Comparison of ENCODE assay signal across 8 cellular contexts in the genomic region with DNA sequence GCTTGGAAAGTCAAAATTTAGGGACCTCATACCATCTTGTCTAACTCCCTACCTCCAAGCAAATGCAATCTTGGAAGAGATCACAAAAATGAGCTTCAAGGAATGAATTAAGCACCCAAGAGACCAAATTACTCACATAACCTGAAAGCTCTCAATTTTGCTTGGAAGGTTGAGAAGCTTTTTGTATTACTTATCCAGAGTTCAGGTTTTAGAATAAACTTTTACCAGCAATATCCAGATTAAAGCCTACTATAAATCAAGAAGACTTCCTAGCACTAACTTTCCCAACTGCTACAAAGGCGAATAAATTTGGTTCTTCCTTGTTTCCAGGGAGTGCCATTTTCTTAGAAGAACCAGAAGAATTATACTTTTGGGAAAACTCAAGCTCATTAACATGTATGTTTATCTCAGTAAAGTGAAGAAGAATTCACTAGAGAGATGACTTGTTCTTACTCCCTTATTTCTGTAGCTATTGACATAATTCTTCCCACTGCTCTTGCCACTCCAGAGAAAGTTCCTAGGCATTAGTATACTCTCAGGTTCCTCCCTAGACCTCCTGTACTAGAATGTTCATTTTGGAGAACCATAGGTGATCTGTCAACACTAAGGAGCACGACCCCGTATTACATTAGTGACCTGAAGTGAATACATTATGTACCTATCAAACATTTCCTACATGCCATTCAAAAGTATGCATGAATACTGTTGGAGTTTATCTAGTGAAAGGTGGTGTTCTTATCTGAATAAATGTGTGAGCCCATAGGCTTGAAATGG. TPM values are rescaled to one million over a fixed set of nuclear protein-coding genes. Genes with fewer than 3 reads are reported as not detected.
DNase-seq lines count a peak whose midpoint lies in the region; ATAC-seq and TF ChIP-seq lines count a peak whose summit lies in the region.

No MANE protein-coding gene starts in this region.

- H3K4me1 ChIP-seq in iPS-15b (ENCODE audit: control insufficient read depth, insufficient read depth, low read length) (peaks cover 26% of the 10 kb centered on the region), stomach smooth muscle (ENCODE audit: control insufficient read depth, insufficient read depth, low read length) (peaks cover 16% of the 10 kb centered on the region)

- CTCF ChIA-PET in activated CD8-positive, alpha-beta T cell treated with anti-CD3 and anti-CD28 coated beads for 36 hours (lab: Charles Lee) = interaction anchor here (1.0 to 1.8 kb wide), 5 partner anchors 9 to 231 kb away, joined by 3 to 9 read pairs (median 3); no protein-coding TSS in a partner anchor

- H3K9ac ChIP-seq in iPS-15b (ENCODE audit: low read depth, low read length) (no peak overlapping the region), stomach smooth muscle (ENCODE audit: low read length in 2 of 2) (peak overlapping the region in 1 of 2 donors; percentile 100)

- peaks cover 27% of the 10 kb centered on the region for H3K36me3 Mint-ChIP-seq in T-helper 1 cell treated with Interleukin-12 subunit alpha and Interleukin-12 subunit beta and Interleukin-4 antibody, amounts not matched to agents 30 μg/mL and 1 μg/mL, for 36 hours (ENCODE audit: low read depth)
- H3K36me3 Mint-ChIP-seq in activated CD8-positive, alpha-beta T cell treated with anti-CD3 and anti-CD28 coated beads for 36 hours (ENCODE audit: low read depth) = peaks cover 61% of the 10 kb centered on the region

- POLR2A ChIA-PET in activated CD8-positive, alpha-beta T cell treated with anti-CD3 and anti-CD28 coated beads for 36 hours (lab: Charles Lee) = interaction anchor here (0.7 to 1.8 kb wide), 4 partner anchors 13 to 231 kb away, joined by 3 to 6 read pairs (median 4); no protein-coding TSS in a partner anchor

- H3K9me3 Mint-ChIP-seq in T-helper 1 cell treated with Interleukin-12 subunit alpha and Interleukin-12 subunit beta and Interleukin-4 antibody, amounts not matched to agents 30 μg/mL and 1 μg/mL, for 36 hours = no peaks in the 10 kb centered on the region
- H3K9me3 Mint-ChIP-seq in activated CD8-positive, alpha-beta T cell treated with anti-CD3 and anti-CD28 coated beads for 36 hours = no peaks in the 10 kb centered on the region

- H3K27ac Mint-ChIP-seq in T-helper 1 cell treated with Interleukin-12 subunit alpha and Interleukin-12 subunit beta and Interleukin-4 antibody, amounts not matched to agents 30 μg/mL and 1 μg/mL, for 36 hours = no peak overlapping the region
- H3K27ac Mint-ChIP-seq in activated CD8-positive, alpha-beta T cell treated with anti-CD3 and anti-CD28 coated beads for 36 hours = peak overlapping the region; percentile 3

- no peaks in the 10 kb centered on the region for H3K27me3 ChIP-seq in iPS-15b (ENCODE audit: control insufficient read depth, insufficient read depth, low read length)
- H3K27me3 ChIP-seq in stomach smooth muscle (ENCODE audit: control insufficient read depth in 1 of 2, insufficient read depth in 2 of 2, low read length in 2 of 2) = no peaks in the 10 kb centered on the region

- H3K4me3 ChIP-seq in iPS-15b (ENCODE audit: low read depth, low read length) = peak overlapping the region; percentile 79
- peak overlapping the region; percentile 96 to 99 for H3K4me3 ChIP-seq in stomach smooth muscle (ENCODE audit: low read length in 2 of 2)

- H3K4me3 Mint-ChIP-seq in T-helper 1 cell treated with Interleukin-12 subunit alpha and Interleukin-12 subunit beta and Interleukin-4 antibody, amounts not matched to agents 30 μg/mL and 1 μg/mL, for 36 hours = peak overlapping the region; percentile 95
- H3K4me3 Mint-ChIP-seq in activated CD8-positive, alpha-beta T cell treated with anti-CD3 and anti-CD28 coated beads for 36 hours = peak overlapping the region; percentile 96

- no peak for DNase-seq in T-helper 1 cell
- no peak for DNase-seq in activated CD8-positive, alpha-beta T cell treated with anti-CD3 and anti-CD28 coated beads for 36 hours
- no peak for DNase-seq in dermis blood vessel endothelial cell
- DNase-seq in MV-4-11 (lab: John Stamatoyannopoulos, UW) = no peak

- intact Hi-C loops in activated CD8-positive, alpha-beta T cell treated with anti-CD3 and anti-CD28 coated beads for 36 hours (cut with micrococcal nuclease) = no loop called here

- H3K4me1 Mint-ChIP-seq in T-helper 1 cell treated with Interleukin-12 subunit alpha and Interleukin-12 subunit beta and Interleukin-4 antibody, amounts not matched to agents 30 μg/mL and 1 μg/mL, for 36 hours (ENCODE audit: low read depth) = peaks cover 60% of the 10 kb centered on the region
- peaks cover 64% of the 10 kb centered on the region for H3K4me1 Mint-ChIP-seq in activated CD8-positive, alpha-beta T cell treated with anti-CD3 and anti-CD28 coated beads for 36 hours (ENCODE audit: low read depth)

- no peak for TF ChIP-seq CTCF in activated CD8-positive, alpha-beta T cell treated with anti-CD3 and anti-CD28 coated beads for 36 hours (IDR thresholded peaks at IDR 0.05)

- no peaks in the 10 kb centered on the region for H3K36me3 ChIP-seq in iPS-15b (ENCODE audit: control insufficient read depth, insufficient read depth, low read length)
- peaks cover 2 to 5% of the 10 kb centered on the region in 2 donors for H3K36me3 ChIP-seq in stomach smooth muscle (ENCODE audit: control insufficient read depth in 2 of 2, insufficient read depth in 2 of 2, low read length in 2 of 2)

- peak overlapping the region; percentile 100 for H3K27ac ChIP-seq in stomach smooth muscle (ENCODE audit: low read length)

- peaks cover 4% of the 10 kb centered on the region for H3K27me3 Mint-ChIP-seq in T-helper 1 cell treated with Interleukin-12 subunit alpha and Interleukin-12 subunit beta and Interleukin-4 antibody, amounts not matched to agents 30 μg/mL and 1 μg/mL, for 36 hours (ENCODE audit: low read depth)
- H3K27me3 Mint-ChIP-seq in activated CD8-positive, alpha-beta T cell treated with anti-CD3 and anti-CD28 coated beads for 36 hours = no peaks in the 10 kb centered on the region

- ATAC-seq in activated CD8-positive, alpha-beta T cell treated with anti-CD3 and anti-CD28 coated beads for 36 hours = no peak
- no peak for ATAC-seq in GM18511 (IDR thresholded peaks at IDR 0.05; ENCODE audit: unreplicated experiment)

- H3K9me3 ChIP-seq in iPS-15b (ENCODE audit: control insufficient read depth, insufficient read depth, low read length) = no peaks in the 10 kb centered on the region
- no peaks in the 10 kb centered on the region for H3K9me3 ChIP-seq in stomach smooth muscle (ENCODE audit: control insufficient read depth in 2 of 2, low read length in 2 of 2)

RNA-seq across cellular contexts. Expression of gene CALM2, which starts 3.2 kb away (rescaled TPM):
- 100 to 1,000 TPM; 399 to 415 TPM for total RNA-seq in activated CD8-positive, alpha-beta T cell treated with anti-CD3 and anti-CD28 coated beads for 36 hours
- total RNA-seq in dermis blood vessel endothelial cell = 561 and 684 TPM in 2 replicates

RNA-seq across cellular contexts. Expression of gene STPG4, which starts 18.0 kb away (rescaled TPM):
- not detected for total RNA-seq in activated CD8-positive, alpha-beta T cell treated with anti-CD3 and anti-CD28 coated beads for 36 hours
- total RNA-seq in dermis blood vessel endothelial cell = 0.14 TPM in 1 of 2 replicates, not detected in the other
